In the genomic region with DNA sequence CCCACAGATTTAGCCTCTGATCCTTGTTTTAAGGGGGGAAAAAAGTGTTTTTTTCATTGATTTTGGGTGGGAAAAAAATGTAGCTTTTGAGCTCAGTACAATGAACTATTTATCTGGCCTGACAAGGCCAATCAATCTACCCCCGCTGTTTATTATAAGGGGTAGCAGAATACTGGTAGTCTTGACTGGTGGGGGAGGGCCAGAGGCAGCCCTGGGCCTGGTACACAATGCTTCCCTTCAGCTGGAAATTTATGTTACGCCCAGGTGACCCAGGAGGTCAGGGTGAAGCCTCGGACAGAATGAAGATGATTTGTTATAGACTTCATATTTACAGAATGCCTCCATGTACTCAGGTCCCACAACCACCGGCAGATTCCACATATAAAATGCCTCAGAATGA, we compare ENCODE assay signal across 1 cellular context.
TF ChIP-seq lines count a peak whose summit lies in the region.

No MANE protein-coding gene starts in this region.

TF ChIP-seq in HEK293, 187 proteins besides CTCF, POLR2A, EP300 and RAD21 (continued from another document):
- TF ChIP-seq, protein P1, sequence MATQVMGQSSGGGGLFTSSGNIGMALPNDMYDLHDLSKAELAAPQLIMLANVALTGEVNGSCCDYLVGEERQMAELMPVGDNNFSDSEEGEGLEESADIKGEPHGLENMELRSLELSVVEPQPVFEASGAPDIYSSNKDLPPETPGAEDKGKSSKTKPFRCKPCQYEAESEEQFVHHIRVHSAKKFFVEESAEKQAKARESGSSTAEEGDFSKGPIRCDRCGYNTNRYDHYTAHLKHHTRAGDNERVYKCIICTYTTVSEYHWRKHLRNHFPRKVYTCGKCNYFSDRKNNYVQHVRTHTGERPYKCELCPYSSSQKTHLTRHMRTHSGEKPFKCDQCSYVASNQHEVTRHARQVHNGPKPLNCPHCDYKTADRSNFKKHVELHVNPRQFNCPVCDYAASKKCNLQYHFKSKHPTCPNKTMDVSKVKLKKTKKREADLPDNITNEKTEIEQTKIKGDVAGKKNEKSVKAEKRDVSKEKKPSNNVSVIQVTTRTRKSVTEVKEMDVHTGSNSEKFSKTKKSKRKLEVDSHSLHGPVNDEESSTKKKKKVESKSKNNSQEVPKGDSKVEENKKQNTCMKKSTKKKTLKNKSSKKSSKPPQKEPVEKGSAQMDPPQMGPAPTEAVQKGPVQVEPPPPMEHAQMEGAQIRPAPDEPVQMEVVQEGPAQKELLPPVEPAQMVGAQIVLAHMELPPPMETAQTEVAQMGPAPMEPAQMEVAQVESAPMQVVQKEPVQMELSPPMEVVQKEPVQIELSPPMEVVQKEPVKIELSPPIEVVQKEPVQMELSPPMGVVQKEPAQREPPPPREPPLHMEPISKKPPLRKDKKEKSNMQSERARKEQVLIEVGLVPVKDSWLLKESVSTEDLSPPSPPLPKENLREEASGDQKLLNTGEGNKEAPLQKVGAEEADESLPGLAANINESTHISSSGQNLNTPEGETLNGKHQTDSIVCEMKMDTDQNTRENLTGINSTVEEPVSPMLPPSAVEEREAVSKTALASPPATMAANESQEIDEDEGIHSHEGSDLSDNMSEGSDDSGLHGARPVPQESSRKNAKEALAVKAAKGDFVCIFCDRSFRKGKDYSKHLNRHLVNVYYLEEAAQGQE (tag by site-specific recombination; IDR thresholded peaks at IDR 0.05) = no peak
